8 cellular contexts compared by ENCODE assay signal in genomic region chrX:109774706-109775105, GRCh38. TPM values are rescaled to one million over a fixed set of nuclear protein-coding genes. Genes with fewer than 3 reads are reported as not detected.
DNase-seq lines count a peak whose midpoint lies in the region; ATAC-seq and TF ChIP-seq lines count a peak whose summit lies in the region.

No MANE protein-coding gene starts in this region.

- TF ChIP-seq CTCF in HFF-Myc (IDR thresholded peaks at IDR 0.05; ENCODE audit: low read depth, low read length, missing control alignments) (no peak), liver (IDR thresholded peaks at IDR 0.05; ENCODE audit: low read depth, low read length, missing input control) (no peak)

- peaks cover 0 to 6% (median 2%) of the 10 kb centered on the region in 4 donors for H3K9me3 ChIP-seq in liver (ENCODE audit: control insufficient read depth in 4 of 4, low read length in 3 of 4)

- ATAC-seq in GM18508 (IDR thresholded peaks at IDR 0.05; ENCODE audit: insufficient read depth, unreplicated experiment), result peak; percentile 100

- no peaks in the 10 kb centered on the region for H3K4me1 ChIP-seq in liver (ENCODE audit: control insufficient read depth in 4 of 4, insufficient read depth in 4 of 4, low read length in 3 of 4)

- no peak overlapping the region for H3K4me3 ChIP-seq in HFF-Myc (replicated peaks; ENCODE audit: low read depth, low read length)
- H3K4me3 ChIP-seq in liver (ENCODE audit: low read depth in 1 of 3, low read length in 3 of 3), result no peak overlapping the region

- no peaks in the 10 kb centered on the region for H3K36me3 ChIP-seq in liver (ENCODE audit: control insufficient read depth in 4 of 4, insufficient read depth in 3 of 4, low read depth in 1 of 4, low read length in 3 of 4)

- peak; percentile 4 for DNase-seq in HFF-Myc (ENCODE audit: extremely low read depth, low read depth)
- DNase-seq in MV-4-11 (lab: John Stamatoyannopoulos, UW), result peak; percentile 32
- no peak for DNase-seq in SW 1271 (lab: John Stamatoyannopoulos, UW)
- DNase-seq in cortex of kidney (lab: John Stamatoyannopoulos, UW), result no peak
- DNase-seq in iPS-NIHi11 (ENCODE audit: low spot score), result no peak
- no peak for DNase-seq in retina

- no peaks in the 10 kb centered on the region for H3K27me3 ChIP-seq in liver (ENCODE audit: control insufficient read depth in 4 of 4, insufficient read depth in 4 of 4, low read length in 3 of 4)

- no peak overlapping the region for H3K9ac ChIP-seq in liver (ENCODE audit: low read depth in 1 of 2, low read length in 2 of 2)

- no peak overlapping the region for H3K27ac ChIP-seq in liver (ENCODE audit: low read depth in 1 of 2, low read length in 2 of 2)

- 54% methylated on average over 5 of the region's 5 CpGs for WGBS in liver

- no peak for TF ChIP-seq RAD21 in liver (IDR thresholded peaks at IDR 0.05)

TF ChIP-seq in liver, 16 proteins besides CTCF, POLR2A, EP300 and RAD21:
- no peak for TF ChIP-seq SP1 (IDR thresholded peaks at IDR 0.05)
- TF ChIP-seq RXRA (IDR thresholded peaks at IDR 0.05), result no peak
- TF ChIP-seq HNF4A (conservative IDR thresholded peaks at IDR 0.05), result peak; percentile 20 to 42
- TF ChIP-seq GABPA (IDR thresholded peaks at IDR 0.05 in 1 of 2, conservative IDR thresholded peaks at IDR 0.05 in 1 of 2), result no peak

RNA-seq across cellular contexts. Expression of gene ACSL4, which starts 41.6 kb away (rescaled TPM):
- total RNA-seq in liver, result 100 to 1,000 TPM in 1 of 2 donors, 10 to 100 TPM in 1; 31.1 to 928 TPM
- polyA plus RNA-seq in liver, result 1 to 10 TPM; 5.3 to 8.9 TPM

Comparison
In these comparisons a context has a peak if more than half of its experiments do, and no peak if none do; other contexts are left out.
1. DNase-seq: peak in HFF-Myc (single experiment) and MV-4-11 (single experiment); none in SW 1271 (0 of 2), cortex of kidney (single experiment), iPS-NIHi11 (single experiment) and retina (single experiment).